9 cellular contexts compared by ENCODE assay signal in genomic region chr9:34603610-34604231, GRCh38. TPM values are rescaled to one million over a fixed set of nuclear protein-coding genes. Genes with fewer than 3 reads are reported as not detected.
DNase-seq lines count a peak whose midpoint lies in the region; ATAC-seq and TF ChIP-seq lines count a peak whose summit lies in the region.
"Had no signal": no experiment of that assay in that cellular context is flagged by ENCODE, and none has a peak within 500 bp of the region (broad histone marks: within the 10 kb centered on the region; RNA-seq: fewer than 3 reads in every experiment).

No MANE protein-coding gene starts in this region.

- H4K91ac ChIP-seq in mesenchymal stem cell (ENCODE audit: low read length), result no peak overlapping the region

- H3K27ac ChIP-seq in effector memory CD4-positive, alpha-beta T cell (ENCODE audit: insufficient read depth, low read length, poor library complexity, severe bottlenecking), result no peak overlapping the region
- no peak overlapping the region for H3K27ac ChIP-seq in mesenchymal stem cell (ENCODE audit: low read length, poor library complexity, severe bottlenecking)
- H3K27ac ChIP-seq: BLaER1 treated with 17β-estradiol and CSF1 and Interleukin-3, amounts not matched to agents 10 nM and 100 nM had no signal

- TF ChIP-seq CTCF in activated CD8-positive, alpha-beta T cell treated with anti-CD3 and anti-CD28 coated beads for 36 hours (IDR thresholded peaks at IDR 0.05), result peak; percentile 82

- no peak overlapping the region for H2AK5ac ChIP-seq in mesenchymal stem cell (ENCODE audit: low read length, severe bottlenecking)

- no peak overlapping the region for H3K27ac Mint-ChIP-seq in activated CD8-positive, alpha-beta T cell treated with anti-CD3 and anti-CD28 coated beads for 36 hours

- no peaks in the 10 kb centered on the region for H3K27me3 Mint-ChIP-seq in activated CD8-positive, alpha-beta T cell treated with anti-CD3 and anti-CD28 coated beads for 36 hours

- H3K27me3 ChIP-seq in effector memory CD4-positive, alpha-beta T cell (replicated peaks; ENCODE audit: control insufficient read depth, insufficient read depth, low read length, poor library complexity, severe bottlenecking), result no peaks in the 10 kb centered on the region
- H3K27me3 ChIP-seq in mesenchymal stem cell (ENCODE audit: control insufficient read depth in 1 of 2, insufficient read depth in 1 of 2, low read length in 2 of 2), result peaks cover 26 to 57% of the 10 kb centered on the region in 2 experiments
- H3K27me3 ChIP-seq: BLaER1 treated with 17β-estradiol and CSF1 and Interleukin-3, amounts not matched to agents 10 nM and 100 nM had no signal

- no peaks in the 10 kb centered on the region for H3K79me1 ChIP-seq in mesenchymal stem cell (replicated peaks; ENCODE audit: low read length, poor library complexity, severe bottlenecking)

- POLR2A ChIA-PET in activated CD8-positive, alpha-beta T cell treated with anti-CD3 and anti-CD28 coated beads for 36 hours (lab: Charles Lee), result interaction anchor here (0.6 to 0.7 kb wide), 3 partner anchors 10 to 11 kb away, joined by 3 to 4 read pairs (median 4); no protein-coding TSS in a partner anchor

- no peaks in the 10 kb centered on the region for H3K36me3 ChIP-seq in effector memory CD4-positive, alpha-beta T cell (ENCODE audit: control insufficient read depth, insufficient read depth, low read length)
- no peaks in the 10 kb centered on the region for H3K36me3 ChIP-seq in mesenchymal stem cell (ENCODE audit: control insufficient read depth in 1 of 2, insufficient read depth in 2 of 2, low read depth in 1 of 2, low read length in 2 of 2)
- H3K36me3 ChIP-seq: BLaER1 treated with 17β-estradiol and CSF1 and Interleukin-3, amounts not matched to agents 10 nM and 100 nM had no signal

- no peak overlapping the region for H3K4ac ChIP-seq in mesenchymal stem cell (ENCODE audit: low read depth in 1 of 2, low read length in 2 of 2)

- peak; percentile 79 for ATAC-seq in HG03469 (IDR thresholded peaks at IDR 0.05; ENCODE audit: unreplicated experiment)
- peak; percentile 98 for ATAC-seq in activated CD8-positive, alpha-beta T cell treated with anti-CD3 and anti-CD28 coated beads for 36 hours

- H2BK12ac ChIP-seq in mesenchymal stem cell (ENCODE audit: low read length in 2 of 2), result no peak overlapping the region

- WGBS in mesenchymal stem cell, result 37% methylated on average over 2 of the region's 4 CpGs

- no peaks in the 10 kb centered on the region for H3K9me3 ChIP-seq in effector memory CD4-positive, alpha-beta T cell (ENCODE audit: control insufficient read depth, low read length)
- no peaks in the 10 kb centered on the region for H3K9me3 ChIP-seq in mesenchymal stem cell (ENCODE audit: control insufficient read depth, low read length)
- H3K9me3 ChIP-seq: BLaER1 treated with 17β-estradiol and CSF1 and Interleukin-3, amounts not matched to agents 10 nM and 100 nM had no signal

- no peaks in the 10 kb centered on the region for H3K36me3 Mint-ChIP-seq in activated CD8-positive, alpha-beta T cell treated with anti-CD3 and anti-CD28 coated beads for 36 hours (ENCODE audit: low read depth)

- H3K9me3 Mint-ChIP-seq in activated CD8-positive, alpha-beta T cell treated with anti-CD3 and anti-CD28 coated beads for 36 hours, result no peaks in the 10 kb centered on the region

- H3K18ac ChIP-seq in mesenchymal stem cell (ENCODE audit: low read depth in 1 of 2, low read length in 2 of 2), result no peak overlapping the region

- H4K8ac ChIP-seq in mesenchymal stem cell (ENCODE audit: low read length), result no peak overlapping the region

- no peak overlapping the region for H3K4me3 ChIP-seq in effector memory CD4-positive, alpha-beta T cell (ENCODE audit: insufficient read depth, low read depth, low read length, poor library complexity, severe bottlenecking)
- no peak overlapping the region for H3K4me3 ChIP-seq in mesenchymal stem cell (ENCODE audit: insufficient read depth in 1 of 2, low read depth in 1 of 2, low read length in 2 of 2)
- H3K4me3 ChIP-seq: BLaER1 treated with 17β-estradiol and CSF1 and Interleukin-3, amounts not matched to agents 10 nM and 100 nM had no signal

- CTCF ChIA-PET in activated CD8-positive, alpha-beta T cell treated with anti-CD3 and anti-CD28 coated beads for 36 hours (lab: Charles Lee), result interaction anchor here (0.6 to 5.4 kb wide), 48 partner anchors 9 to 351 kb away, joined by 3 to 43 read pairs (median 4); partner anchors contain the start of genes CCL27, CNTFR, DCTN3 and GALT

- peak; percentile 25 to 33 for DNase-seq in NCI-H187 (lab: John Stamatoyannopoulos, UW)
- no peak for DNase-seq in NCI-H187 treated with DMSO at 0.1 percent for 48 hours (lab: John Stamatoyannopoulos, UW)
- peak; percentile 88 for DNase-seq in NCI-H82 (lab: John Stamatoyannopoulos, UW)
- peak; percentile 89 for DNase-seq in activated CD8-positive, alpha-beta T cell treated with anti-CD3 and anti-CD28 coated beads for 36 hours
- DNase-seq in effector memory CD4-positive, alpha-beta T cell, result peak; percentile 56 to 67 (median 56)
- DNase-seq in mesenchymal stem cell, result peak; percentile 79
- peak; percentile 62 to 66 for DNase-seq in stimulated activated CD8-positive, alpha-beta memory T cell treated with anti-CD3 and anti-CD28 coated beads, Interleukin-2, amount 100 ng/mL, for 48 hours (ENCODE audit: low read depth in 2 of 2)

- H3K9ac ChIP-seq in mesenchymal stem cell (ENCODE audit: low read length), result no peak overlapping the region
- H3K9ac ChIP-seq: BLaER1 treated with 17β-estradiol and CSF1 and Interleukin-3, amounts not matched to agents 10 nM and 100 nM had no signal

- no peak overlapping the region for H3K4me3 Mint-ChIP-seq in activated CD8-positive, alpha-beta T cell treated with anti-CD3 and anti-CD28 coated beads for 36 hours

- H3K14ac ChIP-seq in mesenchymal stem cell (ENCODE audit: low read length in 2 of 2), result no peak overlapping the region

- H2BK5ac ChIP-seq in mesenchymal stem cell (ENCODE audit: low read depth, low read length, poor library complexity, severe bottlenecking), result no peak overlapping the region

- H2AFZ ChIP-seq in mesenchymal stem cell (ENCODE audit: low read depth, low read length), result no peak overlapping the region

- intact Hi-C loops in activated CD8-positive, alpha-beta T cell treated with anti-CD3 and anti-CD28 coated beads for 36 hours (cut with micrococcal nuclease), result no loop called here

- no peak overlapping the region for H2BK15ac ChIP-seq in mesenchymal stem cell (ENCODE audit: low read depth, poor library complexity, severe bottlenecking)

- no peak overlapping the region for H3K4me2 ChIP-seq in mesenchymal stem cell (ENCODE audit: low read length, poor library complexity, severe bottlenecking)
- H3K4me2 ChIP-seq: BLaER1 treated with 17β-estradiol and CSF1 and Interleukin-3, amounts not matched to agents 10 nM and 100 nM had no signal

- H3K23ac ChIP-seq in mesenchymal stem cell (ENCODE audit: low read length in 2 of 2), result no peak overlapping the region

- no peak overlapping the region for H2BK120ac ChIP-seq in mesenchymal stem cell (ENCODE audit: low read depth, low read length)

- no peaks in the 10 kb centered on the region for H3K4me1 ChIP-seq in effector memory CD4-positive, alpha-beta T cell (ENCODE audit: control insufficient read depth, insufficient read depth, low read length, poor library complexity, severe bottlenecking)
- H3K4me1 ChIP-seq in mesenchymal stem cell (ENCODE audit: control insufficient read depth, insufficient read depth, low read depth, low read length), result no peaks in the 10 kb centered on the region
- H3K4me1 ChIP-seq: BLaER1 treated with 17β-estradiol and CSF1 and Interleukin-3, amounts not matched to agents 10 nM and 100 nM had no signal

- no peaks in the 10 kb centered on the region for H3K4me1 Mint-ChIP-seq in activated CD8-positive, alpha-beta T cell treated with anti-CD3 and anti-CD28 coated beads for 36 hours (ENCODE audit: low read depth)

RNA-seq across cellular contexts. Expression of gene RPP25L, which starts 8.2 kb away (rescaled TPM):
- total RNA-seq in activated CD8-positive, alpha-beta T cell treated with anti-CD3 and anti-CD28 coated beads for 36 hours, result 10 to 100 TPM; 37.9 to 38.7 TPM
- polyA plus RNA-seq in mesenchymal stem cell (2013, experiment 1 of 2), result 22.9 TPM
- polyA plus RNA-seq in mesenchymal stem cell (2013, experiment 2 of 2), result 22.5 TPM

RNA-seq across cellular contexts. Expression of gene CNTFR, which starts 14.2 kb away (rescaled TPM):
- not detected for total RNA-seq in activated CD8-positive, alpha-beta T cell treated with anti-CD3 and anti-CD28 coated beads for 36 hours
- polyA plus RNA-seq in mesenchymal stem cell (2013, experiment 1 of 2), result 0.03 TPM
- polyA plus RNA-seq in mesenchymal stem cell (2013, experiment 2 of 2), result 0.01 TPM

RNA-seq across cellular contexts. Expression of gene DCTN3, which starts 16.6 kb away (rescaled TPM):
- 10 to 100 TPM; 52.7 to 61.0 TPM for total RNA-seq in activated CD8-positive, alpha-beta T cell treated with anti-CD3 and anti-CD28 coated beads for 36 hours
- polyA plus RNA-seq in mesenchymal stem cell (2013, experiment 1 of 2), result 96.8 TPM
- polyA plus RNA-seq in mesenchymal stem cell (2013, experiment 2 of 2), result 99.4 TPM

RNA-seq across cellular contexts. Expression of gene ARID3C, which starts 25.1 kb away (rescaled TPM):
- under 1 TPM; 0.29 to 0.32 TPM for total RNA-seq in activated CD8-positive, alpha-beta T cell treated with anti-CD3 and anti-CD28 coated beads for 36 hours
- 0.04 TPM for polyA plus RNA-seq in mesenchymal stem cell (2013, experiment 1 of 2)
- polyA plus RNA-seq in mesenchymal stem cell (2013, experiment 2 of 2), result 0.04 TPM

RNA-seq across cellular contexts. Expression of gene SIGMAR1, which starts 33.9 kb away (rescaled TPM):
- 10 to 100 TPM; 80.7 to 81.2 TPM for total RNA-seq in activated CD8-positive, alpha-beta T cell treated with anti-CD3 and anti-CD28 coated beads for 36 hours
- polyA plus RNA-seq in mesenchymal stem cell (2013, experiment 1 of 2), result 83.0 TPM
- 83.4 TPM for polyA plus RNA-seq in mesenchymal stem cell (2013, experiment 2 of 2)
